Comparison of ENCODE assay signal across 2 cellular contexts in the genomic region with DNA sequence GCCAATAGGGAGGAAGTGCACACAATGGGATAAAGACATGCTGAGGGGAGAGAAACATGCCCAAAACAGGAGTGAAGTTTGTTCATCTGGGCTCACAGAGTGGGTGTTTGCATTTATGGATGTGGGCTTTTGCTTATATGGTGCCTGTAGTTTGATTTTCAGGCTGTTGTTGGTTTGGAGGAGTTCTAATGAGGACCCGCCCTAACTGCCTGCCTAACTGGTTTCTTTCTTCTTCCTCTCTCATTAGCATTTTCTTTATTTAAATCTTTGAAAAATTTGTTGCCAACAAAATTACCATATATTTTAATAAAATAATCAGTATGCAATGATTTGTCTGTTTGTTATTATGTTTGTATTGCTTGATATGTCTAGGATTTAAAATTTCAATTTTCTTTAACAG.
A peak's percentile ranks its signal among the peaks of the same experiment; 100 is the strongest.
TF ChIP-seq lines count a peak whose summit lies in the region.

No MANE protein-coding gene starts in this region.

TF ChIP-seq in A549, 52 proteins besides CTCF, POLR2A, EP300 and RAD21:
- TF ChIP-seq ZSCAN20 (CRISPR knock-in tag; IDR thresholded peaks at IDR 0.05) (no peak), ZFP36 (IDR thresholded peaks at IDR 0.05; ENCODE audit: borderline replicate concordance, partially characterized antibody) (peak; percentile 92), MAFK (IDR thresholded peaks at IDR 0.05; ENCODE audit: partially characterized antibody) (no peak), HOXA7 (CRISPR knock-in tag; IDR thresholded peaks at IDR 0.05) (no peak), NFE2L2 (conservative IDR thresholded peaks at IDR 0.05; ENCODE audit: low read length) (no peak), CEBPB (IDR thresholded peaks at IDR 0.05) (no peak), EHMT2 (IDR thresholded peaks at IDR 0.05; ENCODE audit: low read depth) (no peak), JUN (IDR thresholded peaks at IDR 0.05) (no peak)
- TF ChIP-seq, protein P1, sequence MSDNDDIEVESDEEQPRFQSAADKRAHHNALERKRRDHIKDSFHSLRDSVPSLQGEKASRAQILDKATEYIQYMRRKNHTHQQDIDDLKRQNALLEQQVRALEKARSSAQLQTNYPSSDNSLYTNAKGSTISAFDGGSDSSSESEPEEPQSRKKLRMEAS (IDR thresholded peaks at IDR 0.05) = no peak

TF ChIP-seq in K562, 482 proteins besides CTCF, POLR2A, EP300 and RAD21:
- TF ChIP-seq SIX5 (IDR thresholded peaks at IDR 0.05; ENCODE audit: borderline replicate concordance in 1 of 2, insufficient read depth in 1 of 2, low read depth in 1 of 2, low read length in 2 of 2) = no peak
- TF ChIP-seq ZFP36 (IDR thresholded peaks at IDR 0.05; ENCODE audit: low read depth, low read length, partially characterized antibody) = peak; percentile 50
- no peak for TF ChIP-seq HNRNPK (IDR thresholded peaks at IDR 0.05; ENCODE audit: low read depth, low read length, poor library complexity, severe bottlenecking)
TF ChIP-seq in K562: peak in this region for 1.
